Comparison of ENCODE assay signal across 12 cellular contexts in genomic region chr9:26954050-26954508, GRCh38. TPM values are rescaled to one million over a fixed set of nuclear protein-coding genes. Genes with fewer than 3 reads are reported as not detected.
DNase-seq lines count a peak whose midpoint lies in the region; ATAC-seq, FAIRE-seq and TF ChIP-seq lines count a peak whose summit lies in the region.
"Had no signal": no experiment of that assay in that cellular context is flagged by ENCODE, and none has a peak within 500 bp of the region (broad histone marks: within the 10 kb centered on the region; RNA-seq: fewer than 3 reads in every experiment).

No MANE protein-coding gene starts in this region.

- TF ChIP-seq EP300 in ovary (IDR thresholded peaks at IDR 0.05): no peak

- TF ChIP-seq CTCF in neural progenitor cell (IDR thresholded peaks at IDR 0.05): no peak
- no peak for TF ChIP-seq CTCF in ovary (IDR thresholded peaks at IDR 0.05)
- TF ChIP-seq CTCF in testis (IDR thresholded peaks at IDR 0.05): no peak

- no peak overlapping the region for H2AFZ ChIP-seq in neural progenitor cell (replicated peaks)

- no peaks in the 10 kb centered on the region for H3K27me3 ChIP-seq in neural progenitor cell
- no peaks in the 10 kb centered on the region for H3K27me3 ChIP-seq in ovary
- no peaks in the 10 kb centered on the region for H3K27me3 ChIP-seq in testis

- peak overlapping the region; percentile 62 for H3K4me3 Mint-ChIP-seq in activated T-helper 2 cell treated with anti-CD3 and anti-CD28 coated beads, Interferon-gamma antibody, Interleukin-2, Interleukin-4, amounts not matched to agents 10 μg/mL and 5 μg/mL and 100 μg/mL, durations not matched to agents 14 hours and 24 hours and 36 hours (ENCODE audit: low read depth)
- H3K4me3 Mint-ChIP-seq in neural progenitor cell: no peak overlapping the region
- H3K4me3 Mint-ChIP-seq: activated T-cell treated with anti-CD3 and anti-CD28 coated beads, Interleukin-2, amount 50 U/mL, for 4 hours had no signal

- peaks cover 14% of the 10 kb centered on the region for H3K4me1 ChIP-seq in neural progenitor cell
- H3K4me1 ChIP-seq in ovary (ENCODE audit: insufficient read depth): peaks cover 4% of the 10 kb centered on the region
- peaks cover 11% of the 10 kb centered on the region for H3K4me1 ChIP-seq in testis

- peaks cover 23% of the 10 kb centered on the region for H3F3A ChIP-seq in neural progenitor cell (ENCODE audit: low read depth)

- ATAC-seq in HG03565 (IDR thresholded peaks at IDR 0.05; ENCODE audit: unreplicated experiment) (peak; percentile 25), GM21367 (IDR thresholded peaks at IDR 0.05; ENCODE audit: unreplicated experiment) (no peak)

- no peak overlapping the region for H3K4me3 ChIP-seq in neural progenitor cell
- H3K4me3 ChIP-seq in ovary: no peak overlapping the region
- H3K4me3 ChIP-seq in testis: no peak overlapping the region

- peaks cover 3% of the 10 kb centered on the region for H3K36me3 ChIP-seq in neural progenitor cell
- H3K36me3 ChIP-seq in ovary: no peaks in the 10 kb centered on the region
- H3K36me3 ChIP-seq in testis (ENCODE audit: low read depth, missing control alignments): no peaks in the 10 kb centered on the region

- 74 to 78% (median 76%) methylated on average over 3 of the region's 3 CpGs for WGBS in ovary, 3 donors
- WGBS in testis, 2 donors: 75 to 76% methylated on average over 3 of the region's 3 CpGs

- DNase-seq in GM12892 (ENCODE audit: insufficient read length) (no peak), neural progenitor cell (ENCODE audit: low spot score) (no peak), ovary (no peak), dermis blood vessel endothelial cell (no peak), testis (no peak)
- DNase-seq in activated T-helper 2 cell treated with anti-CD3 and anti-CD28 coated beads, Interferon-gamma antibody, Interleukin-2, Interleukin-4, amounts not matched to agents 10 μg/mL and 5 μg/mL and 100 μg/mL, durations not matched to agents 14 hours and 24 hours and 36 hours (ENCODE audit: low spot score): no peak
- DNase-seq: activated T-cell treated with anti-CD3 and anti-CD28 coated beads, Interleukin-2, amount 50 U/mL, for 4 hours; KG1; RPMI8226 had no signal

- H3K36me3 Mint-ChIP-seq in activated T-helper 2 cell treated with anti-CD3 and anti-CD28 coated beads, Interferon-gamma antibody, Interleukin-2, Interleukin-4, amounts not matched to agents 10 μg/mL and 5 μg/mL and 100 μg/mL, durations not matched to agents 14 hours and 24 hours and 36 hours (ENCODE audit: low read depth): no peaks in the 10 kb centered on the region
- H3K36me3 Mint-ChIP-seq in neural progenitor cell: peaks cover 12% of the 10 kb centered on the region

- no peak overlapping the region for H3K4me2 ChIP-seq in neural progenitor cell

- H3K27ac ChIP-seq in neural progenitor cell: no peak overlapping the region
- H3K27ac ChIP-seq in ovary: no peak overlapping the region
- no peak overlapping the region for H3K27ac ChIP-seq in testis

- H3K27me3 Mint-ChIP-seq in activated T-helper 2 cell treated with anti-CD3 and anti-CD28 coated beads, Interferon-gamma antibody, Interleukin-2, Interleukin-4, amounts not matched to agents 10 μg/mL and 5 μg/mL and 100 μg/mL, durations not matched to agents 14 hours and 24 hours and 36 hours (ENCODE audit: low read depth): no peaks in the 10 kb centered on the region
- no peaks in the 10 kb centered on the region for H3K27me3 Mint-ChIP-seq in neural progenitor cell (ENCODE audit: insufficient read depth, low read depth)

- intact Hi-C loops in activated T-helper 2 cell treated with anti-CD3 and anti-CD28 coated beads, Interferon-gamma antibody, Interleukin-2, Interleukin-4, amounts not matched to agents 10 μg/mL and 5 μg/mL and 100 μg/mL, durations not matched to agents 14 hours and 24 hours and 36 hours (cut with micrococcal nuclease): no loop called here
- intact Hi-C loops in ovary (cut with DNase I): no loop called here
- intact Hi-C loops in testis (cut with DNase I; ENCODE audit: low total_unique reads): no loop called here

- H3K79me2 ChIP-seq in neural progenitor cell (ENCODE audit: low read depth): peaks cover 25% of the 10 kb centered on the region

- TF ChIP-seq POLR2A in GM12892 (IDR thresholded peaks at IDR 0.05; ENCODE audit: low read depth, low read length) (peak; percentile 56; the same call in 1 of the 2 replicates), ovary (IDR thresholded peaks at IDR 0.05) (no peak), testis (IDR thresholded peaks at IDR 0.05) (no peak)

- no peak for FAIRE-seq in GM12892 (lab: Jason Lieb, UNC)
- FAIRE-seq: urothelium cell line had no signal

- H3K27ac Mint-ChIP-seq in activated T-helper 2 cell treated with anti-CD3 and anti-CD28 coated beads, Interferon-gamma antibody, Interleukin-2, Interleukin-4, amounts not matched to agents 10 μg/mL and 5 μg/mL and 100 μg/mL, durations not matched to agents 14 hours and 24 hours and 36 hours: peak overlapping the region; percentile 81
- peak overlapping the region; percentile 57 for H3K27ac Mint-ChIP-seq in neural progenitor cell

- H4K20me1 ChIP-seq in neural progenitor cell (ENCODE audit: low read depth): no peaks in the 10 kb centered on the region

- H3K9me3 ChIP-seq in neural progenitor cell (ENCODE audit: low read depth) (no peaks in the 10 kb centered on the region), ovary (no peaks in the 10 kb centered on the region), testis (no peaks in the 10 kb centered on the region)

- peaks cover 40% of the 10 kb centered on the region for H3K4me1 Mint-ChIP-seq in activated T-helper 2 cell treated with anti-CD3 and anti-CD28 coated beads, Interferon-gamma antibody, Interleukin-2, Interleukin-4, amounts not matched to agents 10 μg/mL and 5 μg/mL and 100 μg/mL, durations not matched to agents 14 hours and 24 hours and 36 hours (ENCODE audit: low read depth)
- peaks cover 17% of the 10 kb centered on the region for H3K4me1 Mint-ChIP-seq in neural progenitor cell

- H3K9me3 Mint-ChIP-seq in activated T-helper 2 cell treated with anti-CD3 and anti-CD28 coated beads, Interferon-gamma antibody, Interleukin-2, Interleukin-4, amounts not matched to agents 10 μg/mL and 5 μg/mL and 100 μg/mL, durations not matched to agents 14 hours and 24 hours and 36 hours: no peaks in the 10 kb centered on the region
- no peaks in the 10 kb centered on the region for H3K9me3 Mint-ChIP-seq in neural progenitor cell
- H3K9me3 Mint-ChIP-seq: activated T-cell treated with anti-CD3 and anti-CD28 coated beads, Interleukin-2, amount 50 U/mL, for 4 hours had no signal

- H3K9ac ChIP-seq in neural progenitor cell: no peak overlapping the region

RNA-seq across cellular contexts. Expression of gene IFT74, which starts 2.1 kb away (rescaled TPM):
- polyA plus RNA-seq in GM12892 (2012; ENCODE audit: missing spikeins): 14.5 TPM
- 8.3 and 10.4 TPM in 2 replicates for total RNA-seq in activated T-helper 2 cell treated with anti-CD3 and anti-CD28 coated beads, Interferon-gamma antibody, Interleukin-2, Interleukin-4, amounts not matched to agents 10 μg/mL and 5 μg/mL and 100 μg/mL, durations not matched to agents 14 hours and 24 hours and 36 hours
- total RNA-seq in neural progenitor cell (ENCODE audit: low replicate concordance) (51.5 and 81.2 TPM in 2 replicates), ovary (10 to 100 TPM; 15.0 to 24.6 (median 18.0) TPM), dermis blood vessel endothelial cell (7.8 and 12.1 TPM in 2 replicates), testis (10 to 100 TPM; 30.2 to 37.5 TPM)
- polyA plus RNA-seq in ovary (10 to 100 TPM in 1 of 2 donors, 1 to 10 TPM in 1; 9.2 to 13.3 TPM), testis (ENCODE audit: insufficient read depth, low read depth, low replicate concordance) (20.7 TPM)

RNA-seq across cellular contexts. Expression of gene PLAA, which starts 7.0 kb away (rescaled TPM):
- 23.3 TPM for polyA plus RNA-seq in GM12892 (2012; ENCODE audit: missing spikeins)
- total RNA-seq in activated T-helper 2 cell treated with anti-CD3 and anti-CD28 coated beads, Interferon-gamma antibody, Interleukin-2, Interleukin-4, amounts not matched to agents 10 μg/mL and 5 μg/mL and 100 μg/mL, durations not matched to agents 14 hours and 24 hours and 36 hours: 36.4 and 42.0 TPM in 2 replicates
- 44.8 and 80.1 TPM in 2 replicates for total RNA-seq in neural progenitor cell (ENCODE audit: low replicate concordance)
- 10 to 100 TPM; 13.6 to 25.2 (median 20.2) TPM for total RNA-seq in ovary
- polyA plus RNA-seq in ovary: 10 to 100 TPM; 11.6 to 27.2 TPM
- total RNA-seq in dermis blood vessel endothelial cell: 48.2 and 61.1 TPM in 2 replicates
- total RNA-seq in testis: 10 to 100 TPM; 42.6 to 44.2 TPM
- polyA plus RNA-seq in testis (ENCODE audit: insufficient read depth, low read depth, low replicate concordance): 41.4 TPM

RNA-seq across cellular contexts. Expression of gene LRRC19, which starts 51.4 kb away (rescaled TPM):
- polyA plus RNA-seq in GM12892 (2012; ENCODE audit: missing spikeins): 0.19 TPM
- not detected in 2 replicates for total RNA-seq in activated T-helper 2 cell treated with anti-CD3 and anti-CD28 coated beads, Interferon-gamma antibody, Interleukin-2, Interleukin-4, amounts not matched to agents 10 μg/mL and 5 μg/mL and 100 μg/mL, durations not matched to agents 14 hours and 24 hours and 36 hours
- total RNA-seq in neural progenitor cell (ENCODE audit: low replicate concordance): not detected in 2 replicates
- under 1 TPM in 1 of 7 donors, not detected in 6; 0.08 TPM for total RNA-seq in ovary
- polyA plus RNA-seq in ovary: not detected
- total RNA-seq in dermis blood vessel endothelial cell: not detected in 2 replicates
- under 1 TPM in 1 of 2 donors, not detected in 1; 0.08 TPM for total RNA-seq in testis
- 0.38 TPM for polyA plus RNA-seq in testis (ENCODE audit: insufficient read depth, low read depth, low replicate concordance)
- total RNA-seq: activated T-cell treated with anti-CD3 and anti-CD28 coated beads, Interleukin-2, amount 50 U/mL, for 4 hours had no signal
